1 cellular context compared by ENCODE assay signal in genomic region chr6:132712366-132712765, GRCh38.
TF ChIP-seq lines count a peak whose summit lies in the region.

No MANE protein-coding gene starts in this region.

TF ChIP-seq in GM23338, 12 proteins besides CTCF, POLR2A, EP300 and RAD21:
- TF ChIP-seq, protein P1, sequence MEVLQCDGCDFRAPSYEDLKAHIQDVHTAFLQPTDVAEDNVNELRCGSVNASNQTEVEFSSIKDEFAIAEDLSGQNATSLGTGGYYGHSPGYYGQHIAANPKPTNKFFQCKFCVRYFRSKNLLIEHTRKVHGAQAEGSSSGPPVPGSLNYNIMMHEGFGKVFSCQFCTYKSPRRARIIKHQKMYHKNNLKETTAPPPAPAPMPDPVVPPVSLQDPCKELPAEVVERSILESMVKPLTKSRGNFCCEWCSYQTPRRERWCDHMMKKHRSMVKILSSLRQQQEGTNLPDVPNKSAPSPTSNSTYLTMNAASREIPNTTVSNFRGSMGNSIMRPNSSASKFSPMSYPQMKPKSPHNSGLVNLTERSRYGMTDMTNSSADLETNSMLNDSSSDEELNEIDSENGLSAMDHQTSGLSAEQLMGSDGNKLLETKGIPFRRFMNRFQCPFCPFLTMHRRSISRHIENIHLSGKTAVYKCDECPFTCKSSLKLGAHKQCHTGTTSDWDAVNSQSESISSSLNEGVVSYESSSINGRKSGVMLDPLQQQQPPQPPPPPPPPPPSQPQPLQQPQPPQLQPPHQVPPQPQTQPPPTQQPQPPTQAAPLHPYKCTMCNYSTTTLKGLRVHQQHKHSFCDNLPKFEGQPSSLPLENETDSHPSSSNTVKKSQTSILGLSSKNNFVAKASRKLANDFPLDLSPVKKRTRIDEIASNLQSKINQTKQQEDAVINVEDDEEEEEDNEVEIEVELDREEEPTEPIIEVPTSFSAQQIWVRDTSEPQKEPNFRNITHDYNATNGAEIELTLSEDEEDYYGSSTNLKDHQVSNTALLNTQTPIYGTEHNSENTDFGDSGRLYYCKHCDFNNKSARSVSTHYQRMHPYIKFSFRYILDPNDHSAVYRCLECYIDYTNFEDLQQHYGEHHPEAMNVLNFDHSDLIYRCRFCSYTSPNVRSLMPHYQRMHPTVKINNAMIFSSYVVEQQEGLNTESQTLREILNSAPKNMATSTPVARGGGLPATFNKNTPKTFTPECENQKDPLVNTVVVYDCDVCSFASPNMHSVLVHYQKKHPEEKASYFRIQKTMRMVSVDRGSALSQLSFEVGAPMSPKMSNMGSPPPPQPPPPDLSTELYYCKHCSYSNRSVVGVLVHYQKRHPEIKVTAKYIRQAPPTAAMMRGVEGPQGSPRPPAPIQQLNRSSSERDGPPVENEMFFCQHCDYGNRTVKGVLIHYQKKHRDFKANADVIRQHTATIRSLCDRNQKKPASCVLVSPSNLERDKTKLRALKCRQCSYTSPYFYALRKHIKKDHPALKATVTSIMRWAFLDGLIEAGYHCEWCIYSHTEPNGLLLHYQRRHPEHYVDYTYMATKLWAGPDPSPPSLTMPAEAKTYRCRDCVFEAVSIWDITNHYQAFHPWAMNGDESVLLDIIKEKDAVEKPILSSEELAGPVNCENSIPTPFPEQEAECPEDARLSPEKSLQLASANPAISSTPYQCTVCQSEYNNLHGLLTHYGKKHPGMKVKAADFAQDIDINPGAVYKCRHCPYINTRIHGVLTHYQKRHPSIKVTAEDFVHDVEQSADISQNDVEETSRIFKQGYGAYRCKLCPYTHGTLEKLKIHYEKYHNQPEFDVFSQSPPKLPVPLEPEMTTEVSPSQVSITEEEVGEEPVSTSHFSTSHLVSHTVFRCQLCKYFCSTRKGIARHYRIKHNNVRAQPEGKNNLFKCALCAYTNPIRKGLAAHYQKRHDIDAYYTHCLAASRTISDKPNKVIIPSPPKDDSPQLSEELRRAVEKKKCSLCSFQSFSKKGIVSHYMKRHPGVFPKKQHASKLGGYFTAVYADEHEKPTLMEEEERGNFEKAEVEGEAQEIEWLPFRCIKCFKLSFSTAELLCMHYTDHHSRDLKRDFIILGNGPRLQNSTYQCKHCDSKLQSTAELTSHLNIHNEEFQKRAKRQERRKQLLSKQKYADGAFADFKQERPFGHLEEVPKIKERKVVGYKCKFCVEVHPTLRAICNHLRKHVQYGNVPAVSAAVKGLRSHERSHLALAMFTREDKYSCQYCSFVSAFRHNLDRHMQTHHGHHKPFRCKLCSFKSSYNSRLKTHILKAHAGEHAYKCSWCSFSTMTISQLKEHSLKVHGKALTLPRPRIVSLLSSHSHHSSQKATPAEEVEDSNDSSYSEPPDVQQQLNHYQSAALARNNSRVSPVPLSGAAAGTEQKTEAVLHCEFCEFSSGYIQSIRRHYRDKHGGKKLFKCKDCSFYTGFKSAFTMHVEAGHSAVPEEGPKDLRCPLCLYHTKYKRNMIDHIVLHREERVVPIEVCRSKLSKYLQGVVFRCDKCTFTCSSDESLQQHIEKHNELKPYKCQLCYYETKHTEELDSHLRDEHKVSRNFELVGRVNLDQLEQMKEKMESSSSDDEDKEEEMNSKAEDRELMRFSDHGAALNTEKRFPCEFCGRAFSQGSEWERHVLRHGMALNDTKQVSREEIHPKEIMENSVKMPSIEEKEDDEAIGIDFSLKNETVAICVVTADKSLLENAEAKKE (CRISPR knock-in tag; IDR thresholded peaks at IDR 0.05): no peak
- TF ChIP-seq ZNF114 (CRISPR knock-in tag; IDR thresholded peaks at IDR 0.05) (no peak), ETS1 (IDR thresholded peaks at IDR 0.05) (no peak), EZH2 (IDR thresholded peaks at IDR 0.05; ENCODE audit: low read depth, unreplicated experiment) (no peak), CREB1 (CRISPR knock-in tag; IDR thresholded peaks at IDR 0.05; ENCODE audit: low read depth) (no peak), ZNF331 (CRISPR knock-in tag; IDR thresholded peaks at IDR 0.05; ENCODE audit: low read depth) (no peak), STAT1 (IDR thresholded peaks at IDR 0.05; ENCODE audit: unreplicated experiment) (no peak)
TF ChIP-seq in GM23338: peak in this region for 0.
